ENCODE assay signal across 1 cellular context in genomic region chr5:140690941-140691924, GRCh38.
TF ChIP-seq lines count a peak whose summit lies in the region.

A gene with protein sequence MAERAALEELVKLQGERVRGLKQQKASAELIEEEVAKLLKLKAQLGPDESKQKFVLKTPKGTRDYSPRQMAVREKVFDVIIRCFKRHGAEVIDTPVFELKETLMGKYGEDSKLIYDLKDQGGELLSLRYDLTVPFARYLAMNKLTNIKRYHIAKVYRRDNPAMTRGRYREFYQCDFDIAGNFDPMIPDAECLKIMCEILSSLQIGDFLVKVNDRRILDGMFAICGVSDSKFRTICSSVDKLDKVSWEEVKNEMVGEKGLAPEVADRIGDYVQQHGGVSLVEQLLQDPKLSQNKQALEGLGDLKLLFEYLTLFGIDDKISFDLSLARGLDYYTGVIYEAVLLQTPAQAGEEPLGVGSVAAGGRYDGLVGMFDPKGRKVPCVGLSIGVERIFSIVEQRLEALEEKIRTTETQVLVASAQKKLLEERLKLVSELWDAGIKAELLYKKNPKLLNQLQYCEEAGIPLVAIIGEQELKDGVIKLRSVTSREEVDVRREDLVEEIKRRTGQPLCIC (minus strand): TSS chr5:140691370. CDS start chr5:140691304, 66 bp downstream.
TSS of gene HARS2 (plus strand) at chr5:140691455. CDS start at chr5:140691649, 194 bp downstream.

TF ChIP-seq in HCT116, 20 proteins besides CTCF, POLR2A, EP300 and RAD21:
- TF ChIP-seq, protein P1, sequence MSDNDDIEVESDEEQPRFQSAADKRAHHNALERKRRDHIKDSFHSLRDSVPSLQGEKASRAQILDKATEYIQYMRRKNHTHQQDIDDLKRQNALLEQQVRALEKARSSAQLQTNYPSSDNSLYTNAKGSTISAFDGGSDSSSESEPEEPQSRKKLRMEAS (IDR thresholded peaks at IDR 0.05) = peak; percentile 88
- TF ChIP-seq SP1 (IDR thresholded peaks at IDR 0.05; ENCODE audit: low read depth) (peak; percentile 74), EGR1 (IDR thresholded peaks at IDR 0.05; ENCODE audit: low read depth) (peak; percentile 42; the same call in 1 of the 2 replicates), ZFX (IDR thresholded peaks at IDR 0.05) (peak; percentile 84), EZH2phosphoT487 (IDR thresholded peaks at IDR 0.05; ENCODE audit: borderline replicate concordance) (no peak), CBX3 (IDR thresholded peaks at IDR 0.05; ENCODE audit: low read depth) (peak; percentile 96), JUND (IDR thresholded peaks at IDR 0.05) (no peak), ATF3 (IDR thresholded peaks at IDR 0.05) (no peak), POLR2AphosphoS5 (IDR thresholded peaks at IDR 0.05; ENCODE audit: low read depth, low read length) (peak; percentile 96), TCF7L2 (IDR thresholded peaks at IDR 0.05; ENCODE audit: borderline replicate concordance, extremely low read depth, insufficient read depth, insufficient read length) (peak; percentile 16), SRF (IDR thresholded peaks at IDR 0.05; ENCODE audit: low read depth) (peak; percentile 38; the same call in 1 of the 2 replicates), SIN3A (IDR thresholded peaks at IDR 0.05; ENCODE audit: low read depth) (peak; percentile 97), EZH2 (IDR thresholded peaks at IDR 0.05) (no peak), YY1 (IDR thresholded peaks at IDR 0.05; ENCODE audit: extremely low read depth, insufficient replicate concordance, low read depth, low read length) (no peak), FOSL1 (IDR thresholded peaks at IDR 0.05; ENCODE audit: low read depth) (no peak), ELF1 (IDR thresholded peaks at IDR 0.05; ENCODE audit: borderline replicate concordance, low read depth) (peak; percentile 96), ZNF274 (IDR thresholded peaks at IDR 0.05; ENCODE audit: low read depth, low read length) (no peak), CEBPB (IDR thresholded peaks at IDR 0.05; ENCODE audit: low read depth) (no peak)
- TF ChIP-seq, protein P2, sequence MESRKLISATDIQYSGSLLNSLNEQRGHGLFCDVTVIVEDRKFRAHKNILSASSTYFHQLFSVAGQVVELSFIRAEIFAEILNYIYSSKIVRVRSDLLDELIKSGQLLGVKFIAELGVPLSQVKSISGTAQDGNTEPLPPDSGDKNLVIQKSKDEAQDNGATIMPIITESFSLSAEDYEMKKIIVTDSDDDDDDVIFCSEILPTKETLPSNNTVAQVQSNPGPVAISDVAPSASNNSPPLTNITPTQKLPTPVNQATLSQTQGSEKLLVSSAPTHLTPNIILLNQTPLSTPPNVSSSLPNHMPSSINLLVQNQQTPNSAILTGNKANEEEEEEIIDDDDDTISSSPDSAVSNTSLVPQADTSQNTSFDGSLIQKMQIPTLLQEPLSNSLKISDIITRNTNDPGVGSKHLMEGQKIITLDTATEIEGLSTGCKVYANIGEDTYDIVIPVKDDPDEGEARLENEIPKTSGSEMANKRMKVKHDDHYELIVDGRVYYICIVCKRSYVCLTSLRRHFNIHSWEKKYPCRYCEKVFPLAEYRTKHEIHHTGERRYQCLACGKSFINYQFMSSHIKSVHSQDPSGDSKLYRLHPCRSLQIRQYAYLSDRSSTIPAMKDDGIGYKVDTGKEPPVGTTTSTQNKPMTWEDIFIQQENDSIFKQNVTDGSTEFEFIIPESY (IDR thresholded peaks at IDR 0.05; ENCODE audit: extremely low read depth, insufficient replicate concordance, low read length) = no peak
- TF ChIP-seq, protein P3, sequence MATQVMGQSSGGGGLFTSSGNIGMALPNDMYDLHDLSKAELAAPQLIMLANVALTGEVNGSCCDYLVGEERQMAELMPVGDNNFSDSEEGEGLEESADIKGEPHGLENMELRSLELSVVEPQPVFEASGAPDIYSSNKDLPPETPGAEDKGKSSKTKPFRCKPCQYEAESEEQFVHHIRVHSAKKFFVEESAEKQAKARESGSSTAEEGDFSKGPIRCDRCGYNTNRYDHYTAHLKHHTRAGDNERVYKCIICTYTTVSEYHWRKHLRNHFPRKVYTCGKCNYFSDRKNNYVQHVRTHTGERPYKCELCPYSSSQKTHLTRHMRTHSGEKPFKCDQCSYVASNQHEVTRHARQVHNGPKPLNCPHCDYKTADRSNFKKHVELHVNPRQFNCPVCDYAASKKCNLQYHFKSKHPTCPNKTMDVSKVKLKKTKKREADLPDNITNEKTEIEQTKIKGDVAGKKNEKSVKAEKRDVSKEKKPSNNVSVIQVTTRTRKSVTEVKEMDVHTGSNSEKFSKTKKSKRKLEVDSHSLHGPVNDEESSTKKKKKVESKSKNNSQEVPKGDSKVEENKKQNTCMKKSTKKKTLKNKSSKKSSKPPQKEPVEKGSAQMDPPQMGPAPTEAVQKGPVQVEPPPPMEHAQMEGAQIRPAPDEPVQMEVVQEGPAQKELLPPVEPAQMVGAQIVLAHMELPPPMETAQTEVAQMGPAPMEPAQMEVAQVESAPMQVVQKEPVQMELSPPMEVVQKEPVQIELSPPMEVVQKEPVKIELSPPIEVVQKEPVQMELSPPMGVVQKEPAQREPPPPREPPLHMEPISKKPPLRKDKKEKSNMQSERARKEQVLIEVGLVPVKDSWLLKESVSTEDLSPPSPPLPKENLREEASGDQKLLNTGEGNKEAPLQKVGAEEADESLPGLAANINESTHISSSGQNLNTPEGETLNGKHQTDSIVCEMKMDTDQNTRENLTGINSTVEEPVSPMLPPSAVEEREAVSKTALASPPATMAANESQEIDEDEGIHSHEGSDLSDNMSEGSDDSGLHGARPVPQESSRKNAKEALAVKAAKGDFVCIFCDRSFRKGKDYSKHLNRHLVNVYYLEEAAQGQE (IDR thresholded peaks at IDR 0.05; ENCODE audit: low read depth) = no peak
